ENCODE assay signal across 8 cellular contexts in genomic region chr3:13229291-13229949, GRCh38.
DNase-seq lines count a peak whose midpoint lies in the region; TF ChIP-seq lines count a peak whose summit lies in the region.

No MANE protein-coding gene starts in this region.

- H2BK5ac ChIP-seq in trophoblast cell (ENCODE audit: low read depth, low read length, poor library complexity): no peak overlapping the region

- H2AK5ac ChIP-seq in trophoblast cell (ENCODE audit: low read length): no peak overlapping the region

- H3K4me2 ChIP-seq in trophoblast cell (ENCODE audit: low read length): no peak overlapping the region

- no peak overlapping the region for H4K12ac ChIP-seq in trophoblast cell (ENCODE audit: low read depth, low read length)

- H3K4ac ChIP-seq in trophoblast cell (ENCODE audit: low read depth, low read length): no peak overlapping the region

- no peaks in the 10 kb centered on the region for H3K79me1 ChIP-seq in trophoblast cell (ENCODE audit: low read length)

- H3K14ac ChIP-seq in trophoblast cell (ENCODE audit: low read length): no peak overlapping the region

- H3K36me3 ChIP-seq in trophoblast cell (ENCODE audit: control insufficient read depth in 1 of 2, insufficient read depth in 2 of 2, low read length in 2 of 2): no peaks in the 10 kb centered on the region

- H3K27ac ChIP-seq in trophoblast cell (ENCODE audit: low read depth, low read length): no peak overlapping the region

- H2BK12ac ChIP-seq in trophoblast cell (ENCODE audit: low read length): no peak overlapping the region

- H3K4me1 ChIP-seq in trophoblast cell (ENCODE audit: control insufficient read depth in 1 of 2, insufficient read depth in 2 of 2, low read length in 2 of 2): no peaks in the 10 kb centered on the region

- H3K9ac ChIP-seq in trophoblast cell (ENCODE audit: low read length): no peak overlapping the region

- no peak overlapping the region for H2BK120ac ChIP-seq in trophoblast cell (ENCODE audit: insufficient read depth, low read length, poor library complexity)

- H3K23ac ChIP-seq in trophoblast cell (ENCODE audit: low read length): no peak overlapping the region

- no peaks in the 10 kb centered on the region for H3K79me2 ChIP-seq in trophoblast cell (ENCODE audit: control insufficient read depth, insufficient read depth, low read length, poor library complexity)

- H4K8ac ChIP-seq in trophoblast cell (ENCODE audit: low read depth, low read length): no peak overlapping the region

- peak; percentile 31 for DNase-seq in NOMO-1 treated with DMSO at 0.1 percent for 48 hours (lab: John Stamatoyannopoulos, UW; ENCODE audit: unreplicated experiment)
- no peak for DNase-seq in NOMO-1 treated with dmso at 0.1 percent for 144 hours (lab: John Stamatoyannopoulos, UW; ENCODE audit: unreplicated experiment)
- DNase-seq in astrocyte of the cerebellum (ENCODE audit: low read depth): no peak
- DNase-seq in trophoblast cell: peak; percentile 66 to 70
- DNase-seq in DMS114 treated with DMSO at 0.1 percent for 48 hours (lab: John Stamatoyannopoulos, UW; ENCODE audit: unreplicated experiment): no peak
- DNase-seq in ureter (ENCODE audit: low spot score): no peak
- DNase-seq in occipital lobe (lab: John Stamatoyannopoulos, UW): no peak

- TF ChIP-seq CTCF in LNCAP (IDR thresholded peaks at IDR 0.05) (peak; percentile 67), astrocyte of the cerebellum (IDR thresholded peaks at IDR 0.05; ENCODE audit: low read depth, low read length, missing control alignments) (peak; percentile 35)

- H3K18ac ChIP-seq in trophoblast cell (ENCODE audit: low read length): no peak overlapping the region

- H3K27me3 ChIP-seq in trophoblast cell (ENCODE audit: insufficient read depth, low read length): no peaks in the 10 kb centered on the region

- in situ Hi-C loops in astrocyte of the cerebellum (cut with HindIII; ENCODE audit: low sequenced_read_pairs): no loop called here

- H3K4me3 ChIP-seq in astrocyte of the cerebellum (ENCODE audit: low read depth, low read length): no peak overlapping the region
- no peak overlapping the region for H3K4me3 ChIP-seq in trophoblast cell (ENCODE audit: low read depth, low read length)

- no peak overlapping the region for H4K91ac ChIP-seq in trophoblast cell (ENCODE audit: low read depth, low read length)

- H3K9me3 ChIP-seq in trophoblast cell (ENCODE audit: insufficient read depth, low read depth, low read length): peaks cover 3% of the 10 kb centered on the region

- no peak overlapping the region for H2AFZ ChIP-seq in trophoblast cell (ENCODE audit: insufficient read depth, low read length, poor library complexity)

- no CpG with 5 or more reads among the region's 8 CpGs for WGBS in trophoblast cell (ENCODE audit: extremely low coverage, insufficient coverage, insufficient read length)

Comparison
In these comparisons a context has a peak if more than half of its experiments do, and no peak if none do; other contexts are left out.
1. DNase-seq: peak in NOMO-1 treated with DMSO at 0.1 percent for 48 hours (single experiment) and trophoblast cell (2 of 2); none in NOMO-1 treated with dmso at 0.1 percent for 144 hours (single experiment), astrocyte of the cerebellum (single experiment), DMS114 treated with DMSO at 0.1 percent for 48 hours (single experiment), ureter (single experiment) and occipital lobe (single experiment).